16 cellular contexts compared by ENCODE assay signal in genomic region chr5:81772488-81772887, GRCh38. TPM values are rescaled to one million over a fixed set of nuclear protein-coding genes. Genes with fewer than 3 reads are reported as not detected.
DNase-seq lines count a peak whose midpoint lies in the region; ATAC-seq and TF ChIP-seq lines count a peak whose summit lies in the region.
"Had no signal": no experiment of that assay in that cellular context is flagged by ENCODE, and none has a peak within 500 bp of the region (broad histone marks: within the 10 kb centered on the region; RNA-seq: fewer than 3 reads in every experiment).

No MANE protein-coding gene starts in this region.

- H3K9me2 ChIP-seq in PC-3 (replicated peaks; ENCODE audit: low read length), result no peaks in the 10 kb centered on the region

- no peaks in the 10 kb centered on the region for H4K20me1 ChIP-seq in PC-3 (ENCODE audit: low read length)

- WGBS in esophagus muscularis mucosa, result 96% methylated on average over 5 of the region's 5 CpGs

- H3K27me3 ChIP-seq in ascending aorta (no peaks in the 10 kb centered on the region), esophagus muscularis mucosa (no peaks in the 10 kb centered on the region), tibial artery (no peaks in the 10 kb centered on the region), PC-3 (ENCODE audit: low read length) (no peaks in the 10 kb centered on the region)

- H3K4me2 ChIP-seq in PC-3 (ENCODE audit: low read length), result no peak overlapping the region
- H3K4me2 ChIP-seq: GM23338 had no signal

- no peak for TF ChIP-seq POLR2A in esophagus muscularis mucosa (IDR thresholded peaks at IDR 0.05; ENCODE audit: low read depth)

- POLR2A ChIA-PET in PC-3 (lab: Charles Lee; ENCODE audit: unreplicated experiment), result no interaction called here

- H3K4me1 ChIP-seq in ascending aorta (peaks cover 12 to 23% of the 10 kb centered on the region in 2 donors), esophagus muscularis mucosa (peaks cover 0 to 74% (median 47%) of the 10 kb centered on the region in 4 donors), tibial artery (peaks cover 0 to 62% (median 25%) of the 10 kb centered on the region in 4 donors), PC-3 (ENCODE audit: insufficient read depth, low read length) (peaks cover 10% of the 10 kb centered on the region)

- CTCF ChIA-PET in PC-3 (lab: Charles Lee), result no interaction called here

- no peaks in the 10 kb centered on the region for H3K79me2 ChIP-seq in PC-3 (ENCODE audit: low read length)

- intact Hi-C loops in ascending aorta (cut with DNase I), result loop anchor here (2.0 to 10.0 kb wide), 2 partner anchors 16 to 538 kb away; partner anchors contain the start of gene CKMT2
- intact Hi-C loops in esophagus muscularis mucosa (cut with DNase I), result no loop called here
- intact Hi-C loops in tibial artery (cut with DNase I; ENCODE audit: low total_unique reads), result no loop called here
- intact Hi-C loops in PC-3 (cut with micrococcal nuclease), result no loop called here

- H3K9me3 ChIP-seq in ascending aorta (no peaks in the 10 kb centered on the region), esophagus muscularis mucosa (no peaks in the 10 kb centered on the region), tibial artery (no peaks in the 10 kb centered on the region), PC-3 (ENCODE audit: low read length) (no peaks in the 10 kb centered on the region)
- H3K9me3 ChIP-seq: Caco-2 had no signal

- H2AFZ ChIP-seq in PC-3 (ENCODE audit: low read length), result no peak overlapping the region

- DNase-seq in ascending aorta (ENCODE audit: low spot score in 2 of 2) (no peak), esophagus muscularis mucosa (ENCODE audit: extremely low spot score) (no peak), tibial artery (no peak), PC-3 (no peak), NCI-H1092 treated with DMSO at 0.1 percent for 48 hours (lab: John Stamatoyannopoulos, UW) (no peak), DMS 273 treated with DMSO at 0.1 percent for 48 hours (lab: John Stamatoyannopoulos, UW) (no peak)
- DNase-seq: AML-193; Caco-2; CD4-positive, alpha-beta T cell; DMS153; DMS79; GDM1; HCEC 1CT; IMR-90 had no signal

- no peak for TF ChIP-seq CTCF in ascending aorta (IDR thresholded peaks at IDR 0.05)
- TF ChIP-seq CTCF in esophagus muscularis mucosa (IDR thresholded peaks at IDR 0.05), result no peak
- TF ChIP-seq CTCF in tibial artery (IDR thresholded peaks at IDR 0.05), result no peak
- TF ChIP-seq CTCF in PC-3 (conservative IDR thresholded peaks at IDR 0.05; ENCODE audit: low read depth, low read length), result no peak

- ATAC-seq in PC-3, result no peak
- ATAC-seq: GM23338 had no signal

- TF ChIP-seq EP300 in esophagus muscularis mucosa (IDR thresholded peaks at IDR 0.05), result no peak

- H3K4me3 ChIP-seq in ascending aorta (no peak overlapping the region), esophagus muscularis mucosa (no peak overlapping the region), tibial artery (no peak overlapping the region), PC-3 (ENCODE audit: low read length) (no peak overlapping the region)
- H3K4me3 ChIP-seq: GM23338 had no signal

- BruUV-seq in PC-3 (replicated peaks; lab: Mats Ljungman, UMichigan), result no TSS peak

- no peaks in the 10 kb centered on the region for H3K36me3 ChIP-seq in ascending aorta
- no peaks in the 10 kb centered on the region for H3K36me3 ChIP-seq in esophagus muscularis mucosa
- H3K36me3 ChIP-seq in tibial artery, result no peaks in the 10 kb centered on the region
- H3K36me3 ChIP-seq in PC-3 (ENCODE audit: low read depth, low read length), result no peaks in the 10 kb centered on the region

- no peak overlapping the region for H3K9ac ChIP-seq in PC-3 (ENCODE audit: low read length)

- no peaks in the 10 kb centered on the region for H3F3A ChIP-seq in PC-3 (ENCODE audit: low read length, unreplicated experiment)

- H3K27ac ChIP-seq in ascending aorta, result peak overlapping the region; percentile 83 to 96
- H3K27ac ChIP-seq in esophagus muscularis mucosa (replicated peaks in 1 of 4), result peak overlapping the region; percentile 61 to 64 (median 62)
- H3K27ac ChIP-seq in tibial artery, result peak overlapping the region; percentile 78 to 86
- no peak overlapping the region for H3K27ac ChIP-seq in PC-3 (ENCODE audit: low read length)
- H3K27ac ChIP-seq: C4-2B had no signal

RNA-seq across cellular contexts. Expression of gene SSBP2, which starts 21.6 kb away (rescaled TPM):
- total RNA-seq in ascending aorta (22.4 TPM), esophagus muscularis mucosa (10 to 100 TPM; 62.9 to 97.2 (median 74.2) TPM), PC-3 (2014; rRNA removed) (5.8 and 9.0 TPM in 2 replicates)
